ENCODE assay signal across 15 cellular contexts in genomic region chr1:42712808-42713207, GRCh38. TPM values are rescaled to one million over a fixed set of nuclear protein-coding genes. Genes with fewer than 3 reads are reported as not detected.
"Had no signal": no experiment of that assay in that cellular context is flagged by ENCODE, and none has a peak within 500 bp of the region (broad histone marks: within the 10 kb centered on the region; RNA-seq: fewer than 3 reads in every experiment).

No MANE protein-coding gene starts in this region.

RNA-seq across cellular contexts. Expression of gene CLDN19, which starts 27.2 kb away (rescaled TPM):
- total RNA-seq: activated naive CD4-positive, alpha-beta T cell treated with anti-CD3 and anti-CD28 coated beads for 36 hours; activated naive CD4-positive, alpha-beta T cell treated with anti-CD3 and anti-CD28 coated beads, Interleukin-2, amount 50 U/mL, for 72 hours; activated naive CD8-positive, alpha-beta T cell treated with anti-CD3 and anti-CD28 coated beads for 36 hours; activated naive CD8-positive, alpha-beta T cell treated with anti-CD3 and anti-CD28 coated beads, Interleukin-2, amount 10 ng/mL, durations not matched to agents 7 days and 5 days; activated T-cell treated with anti-CD3 and anti-CD28 coated beads, Interleukin-2, amount 50 U/mL, for 4 hours; activated T-cell treated with anti-CD3 and anti-CD28 coated beads, Interleukin-2, amount 50 U/mL, for 72 hours; activated T-helper 1 cell treated with anti-CD3 and anti-CD28 coated beads, Interleukin-12 subunit alpha, Interleukin-12 subunit beta, Interleukin-2, Interleukin-4 antibody, amounts not matched to agents 30 ng/mL and 10 ng/mL and 1 ng/mL, durations not matched to agents 14 hours and 24 hours and 36 hours; activated T-helper 2 cell treated with anti-CD3 and anti-CD28 coated beads, Interferon-gamma antibody, Interleukin-2, Interleukin-4, amounts not matched to agents 10 μg/mL and 5 μg/mL and 100 μg/mL, durations not matched to agents 14 hours and 24 hours and 36 hours; ascending aorta; body of pancreas; bronchial epithelial cell; cardiac septum; cerebellum; chondrocyte had no signal
- polyA plus RNA-seq: aorta had no signal
